ENCODE assay signal across 13 cellular contexts in the genomic region with DNA sequence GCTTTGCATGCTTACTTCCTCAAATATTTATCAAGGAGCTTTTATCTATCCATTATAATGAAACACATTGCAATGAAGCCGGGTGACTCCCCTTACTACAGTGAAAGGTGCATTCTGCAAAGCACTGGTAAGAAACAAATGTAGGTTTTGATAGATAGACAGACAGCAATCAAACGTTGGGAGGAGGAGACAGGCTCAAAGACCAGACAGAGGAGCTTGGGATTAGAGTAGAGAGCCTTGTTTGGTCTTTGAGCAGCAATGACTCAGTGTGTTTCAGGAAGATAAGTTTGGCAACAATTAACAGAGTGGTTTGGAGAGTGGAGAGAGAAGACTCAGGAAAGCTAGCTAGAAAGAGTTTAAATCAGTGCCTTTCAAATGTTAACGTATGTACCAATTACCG.
"Had no signal": no experiment of that assay in that cellular context is flagged by ENCODE, and none has a peak within 500 bp of the region (broad histone marks: within the 10 kb centered on the region; RNA-seq: fewer than 3 reads in every experiment).

No MANE protein-coding gene starts in this region.

- H3K27me3 ChIP-seq: esophagus muscularis mucosa, sigmoid colon, transverse colon had no signal

- ATAC-seq: natural killer cell had no signal

- H3K9me3 ChIP-seq: esophagus muscularis mucosa, prostate gland, sigmoid colon, transverse colon had no signal

- H3K27ac ChIP-seq: esophagus muscularis mucosa, prostate gland, sigmoid colon, transverse colon had no signal

- H3K4me3 ChIP-seq: esophagus muscularis mucosa, prostate gland, sigmoid colon, transverse colon had no signal

- DNase-seq: activated B cell treated with CpG ODN at 0.5 μM for 24 hours; activated naive CD4-positive, alpha-beta T cell treated with anti-CD3 and anti-CD28 coated beads, Interleukin-2, amount 50 U/mL, for 16 hours; activated T-cell treated with anti-CD3 and anti-CD28 coated beads, Interleukin-2, amount 50 U/mL, for 1 hour; amniotic stem cell; natural killer cell; sigmoid colon; stimulated activated CD4-positive, alpha-beta T cell treated with anti-CD3 and anti-CD28 coated beads, Interleukin-12 subunit alpha, Interleukin-12 subunit beta, amount 100 ng/mL, for 4 hours; stimulated activated naive CD4-positive, alpha-beta T cell; substantia nigra; T-helper 9 cell; transverse colon had no signal

- H3K4me1 ChIP-seq: sigmoid colon, transverse colon had no signal

- H3K36me3 ChIP-seq: esophagus muscularis mucosa, prostate gland, sigmoid colon, transverse colon had no signal
